Comparison of ENCODE assay signal across 23 cellular contexts in the genomic region with DNA sequence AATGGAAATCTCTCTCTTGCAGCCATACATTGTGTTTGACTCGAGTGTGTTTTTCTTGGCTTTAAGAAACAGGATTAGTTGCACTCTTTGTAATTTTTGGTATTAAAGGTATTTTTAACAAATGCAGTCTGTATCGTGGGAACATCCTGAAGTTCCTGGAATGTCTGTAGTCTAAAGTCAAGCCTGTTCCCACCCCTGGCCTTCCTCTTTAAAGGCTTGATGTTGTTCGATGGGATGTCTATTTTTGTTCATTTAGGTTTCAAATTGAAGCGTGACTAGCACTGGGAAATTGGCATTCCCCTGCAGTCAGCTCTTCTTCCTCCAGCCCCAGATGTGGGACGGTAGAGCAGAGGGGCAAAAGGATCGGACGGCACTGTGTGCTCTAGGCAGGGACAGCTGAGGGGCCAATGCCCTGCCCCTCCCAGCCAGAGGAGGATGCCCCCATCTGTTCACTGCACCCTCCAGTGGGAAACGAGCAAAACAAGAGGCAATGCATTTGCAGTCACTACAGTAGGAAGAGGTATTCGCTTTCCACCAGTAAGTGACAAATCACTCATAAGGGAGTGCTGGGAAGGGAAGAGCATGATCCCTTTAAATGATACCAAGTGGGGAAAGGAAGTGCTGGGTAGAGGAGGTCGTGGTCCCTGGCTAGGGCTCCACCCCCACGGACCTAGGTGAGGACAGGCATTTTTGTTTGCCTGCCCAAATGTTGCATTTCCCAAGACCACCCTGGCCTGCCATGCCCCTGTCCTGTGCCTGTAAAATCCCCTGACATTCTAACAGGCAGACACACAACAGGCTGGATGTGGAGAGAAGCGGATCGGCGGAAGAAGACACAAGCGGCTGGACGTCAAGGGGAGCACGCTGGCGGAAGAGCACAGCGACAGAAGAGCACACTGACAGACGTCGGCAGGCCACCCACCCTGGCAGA. TPM values are rescaled to one million over a fixed set of nuclear protein-coding genes. Genes with fewer than 3 reads are reported as not detected.
DNase-seq lines count a peak whose midpoint lies in the region; ATAC-seq, FAIRE-seq and TF ChIP-seq lines count a peak whose summit lies in the region.
"Had no signal": no experiment of that assay in that cellular context is flagged by ENCODE, and none has a peak within 500 bp of the region (broad histone marks: within the 10 kb centered on the region; RNA-seq: fewer than 3 reads in every experiment).

No MANE protein-coding gene starts in this region.

- intact Hi-C loops in tibial artery (cut with DNase I; ENCODE audit: low total_unique reads), result no loop called here

- FAIRE-seq in bronchial epithelial cell (lab: Jason Lieb, UNC), result peak; percentile 13
- FAIRE-seq: keratinocyte had no signal

- H3K36me3 ChIP-seq in bronchial epithelial cell (ENCODE audit: control insufficient read depth, insufficient read depth, low read length) (no peaks in the 10 kb centered on the region), tibial artery (no peaks in the 10 kb centered on the region)
- H3K36me3 ChIP-seq: heart left ventricle, neutrophil, sigmoid colon, tibial nerve had no signal

- H3K27me3 ChIP-seq in bronchial epithelial cell (ENCODE audit: control insufficient read depth, insufficient read depth, low read length), result peaks cover 2% of the 10 kb centered on the region
- H3K27me3 ChIP-seq in tibial artery, result no peaks in the 10 kb centered on the region
- H3K27me3 ChIP-seq: heart left ventricle, neutrophil, tibial nerve had no signal

- H3K4me1 ChIP-seq in tibial artery, result peaks cover 0 to 43% (median 35%) of the 10 kb centered on the region in 4 donors

- H3K9me3 ChIP-seq in tibial artery, result peaks cover 0 to 1% (median 0%) of the 10 kb centered on the region in 3 donors
- H3K9me3 ChIP-seq: heart left ventricle, neutrophil, sigmoid colon, tibial nerve had no signal

- no peak for ATAC-seq in HG02798 (IDR thresholded peaks at IDR 0.05; ENCODE audit: poor library complexity, unreplicated experiment)
- ATAC-seq: heart left ventricle had no signal

- DNase-seq in DMS 273 (lab: John Stamatoyannopoulos, UW; ENCODE audit: unreplicated experiment) (peak; percentile 35), DMS 273 treated with DMSO at 0.1 percent for 48 hours (lab: John Stamatoyannopoulos, UW) (no peak), bronchial epithelial cell (ENCODE audit: low read depth) (no peak), hepatic stellate cell (ENCODE audit: low spot score) (peak; percentile 79), tibial artery (no peak), DMS114 treated with DMSO at 0.1 percent for 48 hours (lab: John Stamatoyannopoulos, UW; ENCODE audit: unreplicated experiment) (no peak)
- no peak for DNase-seq in effector CD8-positive, alpha-beta T cell (lab: John Stamatoyannopoulos, UW)
- DNase-seq: activated naive CD4-positive, alpha-beta T cell treated with anti-CD3 and anti-CD28 coated beads, Interleukin-2, amount 10 ng/mL, durations not matched to agents 7 days and 5 days; central memory CD4-positive, alpha-beta T cell; GF-D8; heart left ventricle; KG1; mesenchymal stem cell; NCI-H1105; NCI-H2171; sigmoid colon had no signal

- H3K27ac ChIP-seq in tibial artery, result peak overlapping the region; percentile 21 to 36
- H3K27ac ChIP-seq: 22Rv1, neutrophil, RWPE1, sigmoid colon, tibial nerve had no signal

- H3K4me3 ChIP-seq in bronchial epithelial cell (ENCODE audit: low read depth, low read length) (no peak overlapping the region), tibial artery (peak overlapping the region in 1 of 2 donors; percentile 20)
- H3K4me3 ChIP-seq: heart left ventricle, sigmoid colon, tibial nerve had no signal

- TF ChIP-seq CTCF in bronchial epithelial cell (IDR thresholded peaks at IDR 0.05; ENCODE audit: insufficient read depth, low read length, severe bottlenecking), result no peak
- TF ChIP-seq CTCF in tibial artery (IDR thresholded peaks at IDR 0.05), result no peak

RNA-seq across cellular contexts. Expression of a gene that starts 47.4 kb away (rescaled TPM):
- total RNA-seq in bronchial epithelial cell, result 5.8 and 18.3 TPM in 2 replicates
- total RNA-seq: T-helper 2 cell treated with Interferon-gamma antibody and Interleukin-4, amounts not matched to agents 100 ng/mL and 5 ng/mL, for 36 hours had no signal

RNA-seq across cellular contexts. Expression of a gene that starts 56.4 kb away (rescaled TPM):
- total RNA-seq in bronchial epithelial cell, result 0.90 TPM in 1 of 2 replicates, not detected in the other
- total RNA-seq: T-helper 2 cell treated with Interferon-gamma antibody and Interleukin-4, amounts not matched to agents 100 ng/mL and 5 ng/mL, for 36 hours had no signal

Comparison
In these comparisons a context has a peak if more than half of its experiments do, and no peak if none do; other contexts are left out.
1. DNase-seq: peak in DMS 273 (single experiment) and hepatic stellate cell (single experiment); none in DMS 273 treated with DMSO at 0.1 percent for 48 hours (single experiment), bronchial epithelial cell (single experiment), tibial artery (0 of 2), effector CD8-positive, alpha-beta T cell (single experiment) and DMS114 treated with DMSO at 0.1 percent for 48 hours (single experiment).